In the genomic region with DNA sequence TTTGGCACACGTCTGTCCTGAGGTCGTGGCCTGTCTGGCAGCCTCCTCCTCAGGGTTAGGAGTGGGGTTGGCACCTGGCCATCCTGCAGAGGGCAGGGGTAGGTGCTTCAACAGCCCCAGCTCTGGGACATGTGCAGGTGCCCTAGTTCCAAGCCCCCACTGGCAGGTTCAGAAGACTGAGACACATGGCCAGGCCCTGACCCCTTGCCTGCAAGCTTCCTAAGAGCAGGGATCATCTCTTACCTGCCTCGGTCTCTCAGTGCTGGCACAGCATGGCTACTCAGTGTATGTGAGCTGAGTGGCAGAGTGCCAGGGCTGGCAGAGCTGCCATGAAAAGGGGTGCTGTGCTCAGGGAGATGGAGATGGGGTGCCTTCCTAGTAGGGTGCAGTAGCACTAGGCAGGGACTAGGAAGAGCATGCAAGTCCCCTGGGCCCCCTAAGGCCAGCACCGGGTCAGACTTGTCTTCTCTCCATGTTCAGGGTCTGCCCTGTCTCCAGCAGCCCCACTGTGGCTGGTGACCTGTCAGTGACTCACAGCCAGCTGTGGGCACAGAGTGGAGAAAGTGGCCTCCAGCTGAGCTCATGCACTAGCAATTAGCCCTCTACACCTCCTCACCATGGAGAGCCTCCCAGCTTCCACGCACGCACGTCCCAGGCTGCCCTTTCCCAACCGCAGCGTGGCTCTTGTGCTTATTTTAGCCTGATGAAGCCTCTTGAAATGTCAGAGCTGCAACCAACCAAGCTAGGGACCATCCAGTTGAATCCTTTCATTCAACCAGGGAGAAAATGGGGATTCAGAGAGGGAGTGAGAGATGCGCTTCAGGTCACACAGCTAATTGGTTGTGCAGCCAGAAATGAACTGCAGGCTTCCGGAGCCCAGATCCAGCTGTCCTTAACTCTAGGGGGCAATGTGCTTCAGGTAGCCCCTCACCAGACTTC, we compare ENCODE assay signal across 8 cellular contexts.
A peak's percentile ranks its signal among the peaks of the same experiment; 100 is the strongest.
DNase-seq lines count a peak whose midpoint lies in the region; ATAC-seq, FAIRE-seq and TF ChIP-seq lines count a peak whose summit lies in the region.

No MANE protein-coding gene starts in this region.

- no TSS peak for BruUV-seq in A673 (replicated peaks; lab: Mats Ljungman, UMichigan)

- no peak for TF ChIP-seq CTCF in A673 (conservative IDR thresholded peaks at IDR 0.05; ENCODE audit: low read depth, low read length)

- DNase-seq in AG08396 (ENCODE audit: low spot score) (peak; percentile 92), HTR-8/SVneo (ENCODE audit: insufficient read length, low spot score) (peak; percentile 74), islet precursor cell (peak; percentile 81), NAMALWA (ENCODE audit: low spot score) (no peak), A673 (ENCODE audit: low spot score) (no peak)

- CTCF ChIA-PET in A673 (lab: Charles Lee) = no interaction called here

- no peaks in the 10 kb centered on the region for H3K4me1 Mint-ChIP-seq in activated T-helper 17 cell treated with anti-CD3 and anti-CD28 coated beads, Interleukin-2, amount 50 U/mL, for 72 hours

- H3K27ac ChIP-seq in A673 (ENCODE audit: low read depth, low read length, poor library complexity, severe bottlenecking) = no peak overlapping the region

- POLR2A ChIA-PET in A673 (lab: Charles Lee; ENCODE audit: low non-redundant PET) = no interaction called here

- H3K36me3 Mint-ChIP-seq in activated T-helper 17 cell treated with anti-CD3 and anti-CD28 coated beads, Interleukin-2, amount 50 U/mL, for 72 hours (ENCODE audit: low read depth) = no peaks in the 10 kb centered on the region

- no peak overlapping the region for H3K4me3 ChIP-seq in A673 (ENCODE audit: low read depth, low read length, poor library complexity, severe bottlenecking)

- peaks cover 23% of the 10 kb centered on the region for H3K4me1 ChIP-seq in A673 (ENCODE audit: insufficient read depth, low read length, poor library complexity, severe bottlenecking)

- peak; percentile 90 for FAIRE-seq in HTR-8/SVneo (lab: Jason Lieb, UNC)

- peaks cover 14% of the 10 kb centered on the region for H3K27me3 Mint-ChIP-seq in activated T-helper 17 cell treated with anti-CD3 and anti-CD28 coated beads, Interleukin-2, amount 50 U/mL, for 72 hours

- peak; percentile 72 for ATAC-seq in activated T-helper 17 cell treated with anti-CD3 and anti-CD28 coated beads, Interleukin-2, amount 50 U/mL, for 72 hours (replicated peaks)
- ATAC-seq in GM18870 (IDR thresholded peaks at IDR 0.05; ENCODE audit: unreplicated experiment) (no peak), GM18519 (IDR thresholded peaks at IDR 0.05; ENCODE audit: low FRiP score, unreplicated experiment) (no peak)

- no peak overlapping the region for H3K27ac Mint-ChIP-seq in activated T-helper 17 cell treated with anti-CD3 and anti-CD28 coated beads, Interleukin-2, amount 50 U/mL, for 72 hours

- H3K27me3 ChIP-seq in A673 (replicated peaks; ENCODE audit: insufficient read depth, low read depth, low read length, poor library complexity) = no peaks in the 10 kb centered on the region

- H3K36me3 ChIP-seq in A673 (ENCODE audit: insufficient read depth, low read length, poor library complexity, severe bottlenecking) = no peaks in the 10 kb centered on the region

- H3K4me3 Mint-ChIP-seq in activated T-helper 17 cell treated with anti-CD3 and anti-CD28 coated beads, Interleukin-2, amount 50 U/mL, for 72 hours = no peak overlapping the region

- no peaks in the 10 kb centered on the region for H3K9me3 Mint-ChIP-seq in activated T-helper 17 cell treated with anti-CD3 and anti-CD28 coated beads, Interleukin-2, amount 50 U/mL, for 72 hours

- intact Hi-C loops in A673 (cut with micrococcal nuclease; ENCODE audit: unreplicated experiment) = no loop called here

- H3K9me3 ChIP-seq in A673 (ENCODE audit: low read depth, low read length, poor library complexity, severe bottlenecking) = no peaks in the 10 kb centered on the region

Comparison
In these comparisons a context has a peak if more than half of its experiments do, and no peak if none do; other contexts are left out.
1. DNase-seq: peak in AG08396 (single experiment), HTR-8/SVneo (single experiment) and islet precursor cell (single experiment); none in NAMALWA (single experiment) and A673 (single experiment).